ENCODE assay signal across 18 cellular contexts in genomic region chr5:151895660-151896040, GRCh38. TPM values are rescaled to one million over a fixed set of nuclear protein-coding genes. Genes with fewer than 3 reads are reported as not detected.
A peak's percentile ranks its signal among the peaks of the same experiment; 100 is the strongest.
DNase-seq lines count a peak whose midpoint lies in the region; ATAC-seq, FAIRE-seq and TF ChIP-seq lines count a peak whose summit lies in the region.
"Had no signal": no experiment of that assay in that cellular context is flagged by ENCODE, and none has a peak within 500 bp of the region (broad histone marks: within the 10 kb centered on the region; RNA-seq: fewer than 3 reads in every experiment).

No MANE protein-coding gene starts in this region.

- H3K27me3 ChIP-seq in SK-N-SH (ENCODE audit: insufficient read depth) (no peaks in the 10 kb centered on the region), keratinocyte (ENCODE audit: control insufficient read depth, extremely low read depth, insufficient read depth, low read length) (no peaks in the 10 kb centered on the region)

- TF ChIP-seq RAD21 in SK-N-SH (IDR thresholded peaks at IDR 0.05; ENCODE audit: low read length): no peak

- H3K9me1 ChIP-seq in keratinocyte (ENCODE audit: control insufficient read depth, extremely low read depth, insufficient read depth, low read length): no peaks in the 10 kb centered on the region

- dilution Hi-C loops in keratinocyte (cut with MboI; ENCODE audit: extremely low pct_ligation_motif_present, low sequenced_read_pairs): no loop called here

- FAIRE-seq in keratinocyte (lab: Jason Lieb, UNC) (no peak), urothelium cell line (lab: Jason Lieb, UNC) (peak; percentile 84)
- FAIRE-seq: HepG2 had no signal

- no peaks in the 10 kb centered on the region for H3K9me2 ChIP-seq in SK-N-SH

- H3K27me3 Mint-ChIP-seq in HFFc6 (ENCODE audit: insufficient read depth) (peaks cover 5% of the 10 kb centered on the region), CD14-positive monocyte (ENCODE audit: low read depth in 3 of 3) (peaks cover 0 to 1% (median 0%) of the 10 kb centered on the region in 3 donors)

- H3K79me2 ChIP-seq in SK-N-SH (ENCODE audit: insufficient read depth): no peaks in the 10 kb centered on the region
- H3K79me2 ChIP-seq in keratinocyte (ENCODE audit: control insufficient read depth, insufficient read depth, low read length): no peaks in the 10 kb centered on the region

- no peaks in the 10 kb centered on the region for H3K36me3 ChIP-seq in SK-N-SH (replicated peaks in 1 of 2; ENCODE audit: control insufficient read depth in 1 of 2, insufficient read depth in 2 of 2, low read length in 1 of 2)
- no peaks in the 10 kb centered on the region for H3K36me3 ChIP-seq in keratinocyte (ENCODE audit: control insufficient read depth in 2 of 2, extremely low read depth in 1 of 2, insufficient read depth in 2 of 2, low read length in 2 of 2)

- H3K27ac ChIP-seq in SK-N-SH (ENCODE audit: low read depth in 2 of 2, low read length in 1 of 2) (peak overlapping the region in 1 of 2 experiments; percentile 31; a peak in 2 of 4 replicates), keratinocyte (ENCODE audit: control insufficient read depth, insufficient read depth, low read length) (peak overlapping the region; percentile 11)

- H3K9ac ChIP-seq in SK-N-SH (no peak overlapping the region), keratinocyte (ENCODE audit: control insufficient read depth, extremely low read depth, insufficient read depth, low read length) (no peak overlapping the region)

- peak overlapping the region; percentile 44 for H3K4me2 ChIP-seq in SK-N-SH
- H3K4me2 ChIP-seq in keratinocyte (ENCODE audit: control insufficient read depth, extremely low read depth, insufficient read depth, low read depth, low read length): peak overlapping the region; percentile 66

- no peak overlapping the region for H2AFZ ChIP-seq in SK-N-SH (ENCODE audit: low read depth)
- H2AFZ ChIP-seq in keratinocyte (ENCODE audit: control insufficient read depth, low read length): no peak overlapping the region

- ATAC-seq in HG02885 (IDR thresholded peaks at IDR 0.05; ENCODE audit: poor library complexity, unreplicated experiment): no peak
- ATAC-seq: HepG2; left cardiac atrium; naive thymus-derived CD8-positive, alpha-beta T cell had no signal

- H3K9me3 Mint-ChIP-seq in HFFc6: no peaks in the 10 kb centered on the region
- H3K9me3 Mint-ChIP-seq in CD14-positive monocyte: peaks cover 0 to 3% (median 0%) of the 10 kb centered on the region in 7 donors

- WGBS in SK-N-SH (ENCODE audit: low lambda C conversion rate): 47% methylated on average over 5 of the region's 5 CpGs

- TF ChIP-seq CTCF in HFFc6 (IDR thresholded peaks at IDR 0.05) (no peak), SK-N-SH (IDR thresholded peaks at IDR 0.05) (no peak), keratinocyte (optimal IDR thresholded peaks at IDR 0.05 in 1 of 3, IDR thresholded peaks at IDR 0.05 in 1 of 3, conservative IDR thresholded peaks at IDR 0.05 in 1 of 3; ENCODE audit: extremely low read depth in 1 of 3, insufficient read depth in 2 of 3, low read length in 3 of 3) (no peak), CD14-positive monocyte (IDR thresholded peaks at IDR 0.05) (no peak)

- CTCF ChIA-PET in SK-N-SH (lab: Yijun Ruan, JAX): no interaction called here

- H3F3A ChIP-seq in SK-N-SH (replicated peaks; ENCODE audit: insufficient read depth): peaks cover 11% of the 10 kb centered on the region

- DNase-seq in HFFc6 (no peak), SK-N-SH (no peak), keratinocyte (ENCODE audit: low read depth, low spot score) (no peak), urothelium cell line (ENCODE audit: low spot score) (peak; percentile 47), pons (ENCODE audit: low spot score) (no peak), CD14-positive monocyte (ENCODE audit: low spot score) (no peak)
- DNase-seq: activated CD4-positive, alpha-beta T cell treated with anti-CD3 and anti-CD28 coated beads for 1 hour; activated CD8-positive, alpha-beta memory T cell treated with anti-CD3 and anti-CD28 coated beads, Interleukin-2, amount 50 U/mL, for 48 hours; activated naive CD4-positive, alpha-beta T cell treated with Interleukin-2 at 50 U/mL for 16 hours; CD4-positive, alpha-beta memory T cell; hypothalamus; left cardiac atrium; naive thymus-derived CD8-positive, alpha-beta T cell; substantia nigra had no signal

- intact Hi-C loops in CD14-positive monocyte (cut with micrococcal nuclease): no loop called here

- H3K36me3 Mint-ChIP-seq in HFFc6 (ENCODE audit: low read depth): no peaks in the 10 kb centered on the region
- H3K36me3 Mint-ChIP-seq in CD14-positive monocyte: no peaks in the 10 kb centered on the region

- H3K4me3 ChIP-seq in SK-N-SH (ENCODE audit: low read depth in 2 of 2, low read length in 1 of 2) (no peak overlapping the region), keratinocyte (ENCODE audit: control insufficient read depth in 2 of 3, extremely low read depth in 1 of 3, insufficient read depth in 2 of 3, low read depth in 1 of 3, low read length in 3 of 3) (peak overlapping the region in 2 of 3 experiments; percentile 1 to 8)

- H3K4me1 ChIP-seq in SK-N-SH (ENCODE audit: control insufficient read depth in 1 of 2, insufficient read depth in 2 of 2, low read depth in 1 of 2, low read length in 1 of 2) (peaks cover 0 to 9% of the 10 kb centered on the region in 2 experiments; a peak in 1 of 4 replicates), keratinocyte (ENCODE audit: control insufficient read depth, extremely low read depth, insufficient read depth, low read length) (peaks cover 20% of the 10 kb centered on the region)

- H3K27ac Mint-ChIP-seq in HFFc6: peak overlapping the region; percentile 32
- no peak overlapping the region for H3K27ac Mint-ChIP-seq in CD14-positive monocyte
- H3K27ac Mint-ChIP-seq: CD4-positive, alpha-beta memory T cell; naive thymus-derived CD8-positive, alpha-beta T cell had no signal

- peak overlapping the region; percentile 23 for H3K4me3 Mint-ChIP-seq in HFFc6
- H3K4me3 Mint-ChIP-seq in CD14-positive monocyte: no peak overlapping the region
- H3K4me3 Mint-ChIP-seq: CD4-positive, alpha-beta memory T cell; naive thymus-derived CD8-positive, alpha-beta T cell had no signal

- H4K20me1 ChIP-seq in SK-N-SH (ENCODE audit: insufficient read depth): no peaks in the 10 kb centered on the region
- H4K20me1 ChIP-seq in keratinocyte (ENCODE audit: control insufficient read depth, extremely low read depth, insufficient read depth, low read length): no peaks in the 10 kb centered on the region

- H3K9me3 ChIP-seq in SK-N-SH (no peaks in the 10 kb centered on the region), keratinocyte (ENCODE audit: control insufficient read depth, low read depth, low read length) (no peaks in the 10 kb centered on the region)

- H3K4me1 Mint-ChIP-seq in HFFc6 (ENCODE audit: low read depth) (peaks cover 9% of the 10 kb centered on the region), CD14-positive monocyte (no peaks in the 10 kb centered on the region)
- H3K4me1 Mint-ChIP-seq: naive thymus-derived CD8-positive, alpha-beta T cell had no signal

- TF ChIP-seq EP300 in SK-N-SH (IDR thresholded peaks at IDR 0.05; ENCODE audit: borderline replicate concordance in 1 of 2, low read depth in 1 of 2, low read length in 1 of 2): no peak

- POLR2A ChIA-PET in SK-N-SH (lab: Yijun Ruan, JAX): no interaction called here

TF ChIP-seq in SK-N-SH, 30 proteins besides CTCF, POLR2A, EP300 and RAD21 (continues in another document):
- TF ChIP-seq, protein P1, sequence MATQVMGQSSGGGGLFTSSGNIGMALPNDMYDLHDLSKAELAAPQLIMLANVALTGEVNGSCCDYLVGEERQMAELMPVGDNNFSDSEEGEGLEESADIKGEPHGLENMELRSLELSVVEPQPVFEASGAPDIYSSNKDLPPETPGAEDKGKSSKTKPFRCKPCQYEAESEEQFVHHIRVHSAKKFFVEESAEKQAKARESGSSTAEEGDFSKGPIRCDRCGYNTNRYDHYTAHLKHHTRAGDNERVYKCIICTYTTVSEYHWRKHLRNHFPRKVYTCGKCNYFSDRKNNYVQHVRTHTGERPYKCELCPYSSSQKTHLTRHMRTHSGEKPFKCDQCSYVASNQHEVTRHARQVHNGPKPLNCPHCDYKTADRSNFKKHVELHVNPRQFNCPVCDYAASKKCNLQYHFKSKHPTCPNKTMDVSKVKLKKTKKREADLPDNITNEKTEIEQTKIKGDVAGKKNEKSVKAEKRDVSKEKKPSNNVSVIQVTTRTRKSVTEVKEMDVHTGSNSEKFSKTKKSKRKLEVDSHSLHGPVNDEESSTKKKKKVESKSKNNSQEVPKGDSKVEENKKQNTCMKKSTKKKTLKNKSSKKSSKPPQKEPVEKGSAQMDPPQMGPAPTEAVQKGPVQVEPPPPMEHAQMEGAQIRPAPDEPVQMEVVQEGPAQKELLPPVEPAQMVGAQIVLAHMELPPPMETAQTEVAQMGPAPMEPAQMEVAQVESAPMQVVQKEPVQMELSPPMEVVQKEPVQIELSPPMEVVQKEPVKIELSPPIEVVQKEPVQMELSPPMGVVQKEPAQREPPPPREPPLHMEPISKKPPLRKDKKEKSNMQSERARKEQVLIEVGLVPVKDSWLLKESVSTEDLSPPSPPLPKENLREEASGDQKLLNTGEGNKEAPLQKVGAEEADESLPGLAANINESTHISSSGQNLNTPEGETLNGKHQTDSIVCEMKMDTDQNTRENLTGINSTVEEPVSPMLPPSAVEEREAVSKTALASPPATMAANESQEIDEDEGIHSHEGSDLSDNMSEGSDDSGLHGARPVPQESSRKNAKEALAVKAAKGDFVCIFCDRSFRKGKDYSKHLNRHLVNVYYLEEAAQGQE (IDR thresholded peaks at IDR 0.05; ENCODE audit: low read depth, low read length): peak; percentile 82
- TF ChIP-seq FOXM1 (IDR thresholded peaks at IDR 0.05; ENCODE audit: low read depth): no peak
- no peak for TF ChIP-seq RXRA (IDR thresholded peaks at IDR 0.05; ENCODE audit: borderline replicate concordance, low read depth)
- TF ChIP-seq TEAD4 (IDR thresholded peaks at IDR 0.05; ENCODE audit: borderline replicate concordance, insufficient read depth): no peak
- TF ChIP-seq TCF12 (IDR thresholded peaks at IDR 0.05): no peak
- no peak for TF ChIP-seq POLR2AphosphoS5 (IDR thresholded peaks at IDR 0.05; ENCODE audit: low read depth, low read length)
- TF ChIP-seq NRF1 (IDR thresholded peaks at IDR 0.05; ENCODE audit: low read depth, low read length): no peak

RNA-seq across cellular contexts. Expression of gene GLRA1, which starts 29.0 kb away (rescaled TPM):
- total RNA-seq in HFFc6 (2021; fragmentation: NEBNext Ultra II Directional; extraction: Animal tissue kit (Norgen Biotek cat#: 25700)): not detected
- polyA plus RNA-seq in SK-N-SH (2012; rRNA removed) (not detected in 2 replicates), keratinocyte (not detected in 3 replicates), CD14-positive monocyte (not detected)
- polyA plus RNA-seq in SK-N-SH (2012; cell fraction: cytosol; rRNA removed): not detected in 2 replicates
- not detected in 2 replicates for polyA plus RNA-seq in SK-N-SH (2012; cell fraction: nucleus; rRNA removed)
- not detected for polyA plus RNA-seq in keratinocyte (2011; ENCODE audit: low read depth)
- polyA plus RNA-seq in keratinocyte (2011; cell fraction: cytosol; rRNA removed): not detected in 2 replicates
- polyA plus RNA-seq in keratinocyte (2011; cell fraction: nucleus; rRNA removed): not detected in 2 replicates
- 0.08 TPM in 1 of 2 replicates, not detected in the other for polyA plus RNA-seq in keratinocyte (2012; ENCODE audit: low replicate concordance)
- polyA minus RNA-seq in keratinocyte: not detected in 3 replicates
- polyA minus RNA-seq in keratinocyte (2011; cell fraction: cytosol; rRNA and poly(A)+ RNA removed): not detected
- polyA minus RNA-seq in keratinocyte (2011; cell fraction: nucleus; rRNA and poly(A)+ RNA removed): not detected in 2 replicates
- total RNA-seq: CD4-positive, alpha-beta memory T cell; fibroblast of lung; HepG2; left cardiac atrium; naive thymus-derived CD8-positive, alpha-beta T cell; T-helper 1 cell treated with Interleukin-12 subunit alpha and Interleukin-12 subunit beta and Interleukin-4 antibody, amounts not matched to agents 30 ng/mL and 1 ng/mL, for 36 hours had no signal
- polyA plus RNA-seq: CD4-positive, alpha-beta memory T cell; fibroblast of lung; HepG2; naive thymus-derived CD8-positive, alpha-beta T cell had no signal

Comparison
In these comparisons a context has a peak if more than half of its experiments do, and no peak if none do; other contexts are left out.
1. H3K4me3 ChIP-seq: peak in keratinocyte (2 of 3); none in SK-N-SH (0 of 2).